In the genomic region with DNA sequence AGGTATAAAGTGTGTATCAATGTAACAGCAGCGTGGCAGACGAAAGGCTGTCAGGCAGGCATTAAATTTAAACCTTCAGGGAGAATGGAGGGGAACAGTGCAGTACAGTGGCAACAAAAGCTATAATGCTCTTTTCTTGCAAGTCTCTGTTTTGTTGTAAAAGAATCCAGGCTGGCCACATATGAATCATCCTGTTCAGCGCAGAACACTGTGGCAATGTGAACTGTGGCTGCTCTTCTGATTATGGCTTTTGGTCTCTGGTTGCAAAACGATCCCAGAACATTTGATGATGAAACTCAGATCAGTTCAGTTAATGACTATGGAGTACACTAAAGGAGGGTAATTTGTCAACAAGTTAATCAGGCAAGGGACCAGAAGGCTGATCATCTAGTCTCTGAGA, we compare ENCODE assay signal across 18 cellular contexts.
DNase-seq lines count a peak whose midpoint lies in the region; ATAC-seq and TF ChIP-seq lines count a peak whose summit lies in the region.
"Had no signal": no experiment of that assay in that cellular context is flagged by ENCODE, and none has a peak within 500 bp of the region (broad histone marks: within the 10 kb centered on the region; RNA-seq: fewer than 3 reads in every experiment).

No MANE protein-coding gene starts in this region.

- peak overlapping the region; percentile 5 for H3K4me2 ChIP-seq in skeletal muscle satellite cell (ENCODE audit: low read length)

- peaks cover 8% of the 10 kb centered on the region for H3K4me1 ChIP-seq in skeletal muscle satellite cell (ENCODE audit: control insufficient read depth, insufficient read depth, low read length)

- peaks cover 0 to 3% (median 0%) of the 10 kb centered on the region in 3 donors for H3K36me3 Mint-ChIP-seq in immature natural killer cell
- H3K36me3 Mint-ChIP-seq in activated T-helper 17 cell treated with anti-CD3 and anti-CD28 coated beads, Interleukin-2, amount 50 U/mL, for 72 hours (ENCODE audit: low read depth), result no peaks in the 10 kb centered on the region
- H3K36me3 Mint-ChIP-seq: activated CD8-positive, alpha-beta memory T cell treated with anti-CD3 and anti-CD28 coated beads, Interleukin-2, amount 10 ng/mL, durations not matched to agents 7 days and 5 days; activated naive CD4-positive, alpha-beta T cell treated with anti-CD3 and anti-CD28 coated beads, Interleukin-2, amount 50 U/mL, for 24 hours; CD4-positive, CD25-positive, alpha-beta regulatory T cell had no signal

- H3K36me3 ChIP-seq in skeletal muscle satellite cell (ENCODE audit: insufficient read depth, low read length), result no peaks in the 10 kb centered on the region

- no peaks in the 10 kb centered on the region for H3K27me3 ChIP-seq in skeletal muscle satellite cell (ENCODE audit: control insufficient read depth, insufficient read depth, low read length)

- peaks cover 0 to 3% (median 0%) of the 10 kb centered on the region in 3 donors for H3K27me3 Mint-ChIP-seq in immature natural killer cell (ENCODE audit: low read depth in 3 of 3)
- no peaks in the 10 kb centered on the region for H3K27me3 Mint-ChIP-seq in activated T-helper 17 cell treated with anti-CD3 and anti-CD28 coated beads, Interleukin-2, amount 50 U/mL, for 72 hours
- H3K27me3 Mint-ChIP-seq: activated CD8-positive, alpha-beta memory T cell treated with anti-CD3 and anti-CD28 coated beads, Interleukin-2, amount 10 ng/mL, durations not matched to agents 7 days and 5 days; activated naive CD4-positive, alpha-beta T cell treated with anti-CD3 and anti-CD28 coated beads, Interleukin-2, amount 50 U/mL, for 24 hours; CD4-positive, CD25-positive, alpha-beta regulatory T cell had no signal

- H3K4me3 ChIP-seq in HFF-Myc (replicated peaks; ENCODE audit: low read depth, low read length) (no peak overlapping the region), fibroblast of pulmonary artery (replicated peaks; ENCODE audit: low read depth, low read length) (no peak overlapping the region), skeletal muscle satellite cell (ENCODE audit: low read length) (no peak overlapping the region)

- no peak overlapping the region for H3K9ac ChIP-seq in skeletal muscle satellite cell (ENCODE audit: low read depth, low read length)

- no peak for ATAC-seq in activated T-helper 17 cell treated with anti-CD3 and anti-CD28 coated beads, Interleukin-2, amount 50 U/mL, for 72 hours (replicated peaks)
- ATAC-seq in left colon, result no peak
- ATAC-seq: activated CD8-positive, alpha-beta memory T cell treated with anti-CD3 and anti-CD28 coated beads, Interleukin-2, amount 10 ng/mL, durations not matched to agents 7 days and 5 days had no signal

- H3K9me3 Mint-ChIP-seq in immature natural killer cell, result no peaks in the 10 kb centered on the region
- no peaks in the 10 kb centered on the region for H3K9me3 Mint-ChIP-seq in activated T-helper 17 cell treated with anti-CD3 and anti-CD28 coated beads, Interleukin-2, amount 50 U/mL, for 72 hours
- H3K9me3 Mint-ChIP-seq: activated naive CD4-positive, alpha-beta T cell treated with anti-CD3 and anti-CD28 coated beads, Interleukin-2, amount 50 U/mL, for 24 hours; CD4-positive, CD25-positive, alpha-beta regulatory T cell; H9 had no signal

- no peak for TF ChIP-seq CTCF in HFF-Myc (IDR thresholded peaks at IDR 0.05; ENCODE audit: low read depth, low read length, missing control alignments)
- TF ChIP-seq CTCF in fibroblast of pulmonary artery (IDR thresholded peaks at IDR 0.05; ENCODE audit: low read length, missing control alignments), result no peak

- H3K4me3 Mint-ChIP-seq in immature natural killer cell, result no peak overlapping the region
- no peak overlapping the region for H3K4me3 Mint-ChIP-seq in activated T-helper 17 cell treated with anti-CD3 and anti-CD28 coated beads, Interleukin-2, amount 50 U/mL, for 72 hours
- H3K4me3 Mint-ChIP-seq: activated CD8-positive, alpha-beta memory T cell treated with anti-CD3 and anti-CD28 coated beads, Interleukin-2, amount 10 ng/mL, durations not matched to agents 7 days and 5 days; activated naive CD4-positive, alpha-beta T cell treated with anti-CD3 and anti-CD28 coated beads, Interleukin-2, amount 50 U/mL, for 24 hours; CD4-positive, CD25-positive, alpha-beta regulatory T cell; H9 had no signal

- H3K4me1 Mint-ChIP-seq in immature natural killer cell, result no peaks in the 10 kb centered on the region
- no peaks in the 10 kb centered on the region for H3K4me1 Mint-ChIP-seq in activated T-helper 17 cell treated with anti-CD3 and anti-CD28 coated beads, Interleukin-2, amount 50 U/mL, for 72 hours
- H3K4me1 Mint-ChIP-seq: activated CD8-positive, alpha-beta memory T cell treated with anti-CD3 and anti-CD28 coated beads, Interleukin-2, amount 10 ng/mL, durations not matched to agents 7 days and 5 days; activated naive CD4-positive, alpha-beta T cell treated with anti-CD3 and anti-CD28 coated beads, Interleukin-2, amount 50 U/mL, for 24 hours; CD4-positive, CD25-positive, alpha-beta regulatory T cell had no signal

- no peaks in the 10 kb centered on the region for H3K9me3 ChIP-seq in skeletal muscle satellite cell (replicated peaks; ENCODE audit: low read length)

- DNase-seq in HFF-Myc (ENCODE audit: extremely low read depth, low read depth), result peak; percentile 2
- peak; percentile 22 for DNase-seq in SW480 (ENCODE audit: low spot score)
- peak; percentile 83 for DNase-seq in fibroblast of pulmonary artery (ENCODE audit: low read depth)
- DNase-seq in NCI-H1930 (lab: John Stamatoyannopoulos, UW), result no peak
- no peak for DNase-seq in immature natural killer cell
- DNase-seq in left colon, result no peak
- DNase-seq: activated CD8-positive, alpha-beta memory T cell treated with anti-CD3 and anti-CD28 coated beads, Interleukin-2, amount 10 ng/mL, durations not matched to agents 7 days and 5 days; CD4-positive, CD25-positive, alpha-beta regulatory T cell; GDM1; H9; IMR-90; NCI-H748 treated with DMSO at 0.1 percent for 48 hours; SHP77 treated with DMSO at 0.1 percent for 48 hours; stimulated activated CD4-positive, alpha-beta T cell treated with anti-CD3 and anti-CD28 coated beads, Interleukin-4, amount 100 ng/mL, for 4 hours; stimulated activated naive CD4-positive, alpha-beta T cell treated with Interleukin-2 at 50 U/mL for 16 hours had no signal

- no peak overlapping the region for H3K27ac Mint-ChIP-seq in immature natural killer cell
- H3K27ac Mint-ChIP-seq in activated T-helper 17 cell treated with anti-CD3 and anti-CD28 coated beads, Interleukin-2, amount 50 U/mL, for 72 hours, result no peak overlapping the region
- H3K27ac Mint-ChIP-seq: activated CD8-positive, alpha-beta memory T cell treated with anti-CD3 and anti-CD28 coated beads, Interleukin-2, amount 10 ng/mL, durations not matched to agents 7 days and 5 days; activated naive CD4-positive, alpha-beta T cell treated with anti-CD3 and anti-CD28 coated beads, Interleukin-2, amount 50 U/mL, for 24 hours; CD4-positive, CD25-positive, alpha-beta regulatory T cell; H9 had no signal

- intact Hi-C loops in left colon (cut with DNase I, micrococcal nuclease), result no loop called here

Comparison
In these comparisons a context has a peak if more than half of its experiments do, and no peak if none do; other contexts are left out.
1. DNase-seq: peak in HFF-Myc (single experiment), SW480 (single experiment) and fibroblast of pulmonary artery (single experiment); none in NCI-H1930 (0 of 2), immature natural killer cell (0 of 3) and left colon (0 of 2).